In the genomic region with DNA sequence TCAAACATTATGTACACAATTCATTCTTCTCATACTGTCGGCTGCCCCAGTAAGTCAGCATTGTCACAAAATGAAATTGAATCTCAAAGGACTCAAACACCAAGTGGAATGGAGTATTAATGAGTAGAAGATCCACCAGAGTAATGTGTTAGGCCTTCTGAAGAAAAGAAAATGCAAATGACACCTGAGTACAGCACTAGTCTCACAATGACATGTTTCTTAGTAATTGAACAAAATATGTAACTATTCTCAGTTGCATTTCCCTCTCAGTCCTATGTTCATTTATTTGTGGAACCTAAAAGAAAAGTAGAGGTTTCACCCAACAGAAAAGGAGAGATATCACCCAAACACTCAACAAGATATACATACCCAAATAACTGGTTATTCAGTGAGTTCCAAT, we compare ENCODE assay signal across 22 cellular contexts.
"Had no signal": no experiment of that assay in that cellular context is flagged by ENCODE, and none has a peak within 500 bp of the region (broad histone marks: within the 10 kb centered on the region; RNA-seq: fewer than 3 reads in every experiment).

No MANE protein-coding gene starts in this region.

- H3K9me3 Mint-ChIP-seq: effector memory CD8-positive, alpha-beta T cell had no signal

- H3K27ac ChIP-seq: body of pancreas, esophagus squamous epithelium, heart right ventricle, left ventricle myocardium inferior, sigmoid colon, spleen, tibial artery had no signal

- ATAC-seq: activated CD4-positive, alpha-beta T cell treated with anti-CD3 and anti-CD28 coated beads for 36 hours; body of pancreas; effector memory CD8-positive, alpha-beta T cell; heart right ventricle; WTC11 had no signal

- H3K4me3 Mint-ChIP-seq: activated CD4-positive, alpha-beta memory T cell treated with anti-CD3 and anti-CD28 coated beads for 36 hours; activated CD4-positive, alpha-beta T cell treated with anti-CD3 and anti-CD28 coated beads for 36 hours; activated naive CD8-positive, alpha-beta T cell treated with anti-CD3 and anti-CD28 coated beads, Interleukin-2, amount 10 ng/mL, durations not matched to agents 7 days and 5 days; activated T-helper 1 cell treated with anti-CD3 and anti-CD28 coated beads, Interleukin-12 subunit alpha, Interleukin-12 subunit beta, Interleukin-2, Interleukin-4 antibody, amounts not matched to agents 30 ng/mL and 10 ng/mL and 1 ng/mL, durations not matched to agents 14 hours and 24 hours and 36 hours; effector memory CD8-positive, alpha-beta T cell; nephron progenitor cell; WTC11 had no signal

- H3K36me3 ChIP-seq: esophagus squamous epithelium, heart right ventricle, left ventricle myocardium inferior, sigmoid colon, spleen, tibial artery had no signal

- H3K4me3 ChIP-seq: body of pancreas, esophagus squamous epithelium, heart right ventricle, left ventricle myocardium inferior, sigmoid colon, spleen, tibial artery had no signal

- DNase-seq: activated CD4-positive, alpha-beta memory T cell treated with anti-CD3 and anti-CD28 coated beads for 36 hours; activated CD4-positive, alpha-beta T cell treated with anti-CD3 and anti-CD28 coated beads for 36 hours; activated naive CD8-positive, alpha-beta T cell treated with anti-CD3 and anti-CD28 coated beads, Interleukin-2, amount 10 ng/mL, durations not matched to agents 7 days and 5 days; activated T-cell treated with anti-CD3 and anti-CD28 coated beads for 4 hours; amygdala; body of pancreas; dermis blood vessel endothelial cell; effector memory CD8-positive, alpha-beta T cell; esophagus squamous epithelium; heart right ventricle; kidney glomerular epithelial cell; left ventricle myocardium inferior; nephron progenitor cell; nucleus accumbens; sigmoid colon; spleen; stimulated activated CD8-positive, alpha-beta memory T cell treated with anti-CD3 and anti-CD28 coated beads, Interleukin-4, amount 100 ng/mL, for 48 hours; stimulated activated naive CD4-positive, alpha-beta T cell treated with Interleukin-2 at 50 U/mL for 16 hours; substantia nigra; tibial artery had no signal

- H3K27ac Mint-ChIP-seq: activated CD4-positive, alpha-beta memory T cell treated with anti-CD3 and anti-CD28 coated beads for 36 hours; activated CD4-positive, alpha-beta T cell treated with anti-CD3 and anti-CD28 coated beads for 36 hours; activated naive CD8-positive, alpha-beta T cell treated with anti-CD3 and anti-CD28 coated beads, Interleukin-2, amount 10 ng/mL, durations not matched to agents 7 days and 5 days; activated T-helper 1 cell treated with anti-CD3 and anti-CD28 coated beads, Interleukin-12 subunit alpha, Interleukin-12 subunit beta, Interleukin-2, Interleukin-4 antibody, amounts not matched to agents 30 ng/mL and 10 ng/mL and 1 ng/mL, durations not matched to agents 14 hours and 24 hours and 36 hours; effector memory CD8-positive, alpha-beta T cell; nephron progenitor cell; WTC11 had no signal

- H3K9me3 ChIP-seq: body of pancreas, esophagus squamous epithelium, sigmoid colon, tibial artery had no signal

- H3K27me3 ChIP-seq: body of pancreas, esophagus squamous epithelium, heart right ventricle, sigmoid colon, spleen, tibial artery had no signal

- H3K4me1 ChIP-seq: body of pancreas, left ventricle myocardium inferior had no signal

- H3K4me1 Mint-ChIP-seq: activated CD4-positive, alpha-beta T cell treated with anti-CD3 and anti-CD28 coated beads for 36 hours; activated naive CD8-positive, alpha-beta T cell treated with anti-CD3 and anti-CD28 coated beads, Interleukin-2, amount 10 ng/mL, durations not matched to agents 7 days and 5 days; nephron progenitor cell; WTC11 had no signal
